ENCODE assay signal across 9 cellular contexts in genomic region chr7:14761506-14762296, GRCh38.
A peak's percentile ranks its signal among the peaks of the same experiment; 100 is the strongest.
DNase-seq lines count a peak whose midpoint lies in the region; ATAC-seq, FAIRE-seq and TF ChIP-seq lines count a peak whose summit lies in the region.
"Had no signal": no experiment of that assay in that cellular context is flagged by ENCODE, and none has a peak within 500 bp of the region (broad histone marks: within the 10 kb centered on the region; RNA-seq: fewer than 3 reads in every experiment).

No MANE protein-coding gene starts in this region.

- DNase-seq in NCI-H1417 (lab: John Stamatoyannopoulos, UW) (peak; percentile 71 to 97 (median 91)), iPS-NIHi7 (ENCODE audit: extremely low spot score) (peak; percentile 10), urothelium cell line (ENCODE audit: low spot score) (peak; percentile 27), frontal cortex (ENCODE audit: low spot score in 2 of 2) (no peak)

- H3K27ac ChIP-seq in angular gyrus (ENCODE audit: low read depth, low read length): peak overlapping the region; percentile 51
- H3K27ac ChIP-seq: neutrophil had no signal

- FAIRE-seq in urothelium cell line (lab: Jason Lieb, UNC) (no peak), frontal cortex (lab: Jason Lieb, UNC) (no peak)

- ATAC-seq in GM18505 (IDR thresholded peaks at IDR 0.05; ENCODE audit: unreplicated experiment) (no peak), HG03521 (IDR thresholded peaks at IDR 0.05; ENCODE audit: unreplicated experiment) (no peak), GM18502 (IDR thresholded peaks at IDR 0.05; ENCODE audit: poor library complexity, unreplicated experiment) (no peak)

- no peak for TF ChIP-seq POLR2A in GM18505 (IDR thresholded peaks at IDR 0.05; ENCODE audit: borderline replicate concordance, extremely low read depth, insufficient read depth, insufficient read length)

Comparison
In these comparisons a context has a peak if more than half of its experiments do, and no peak if none do; other contexts are left out.
1. DNase-seq: peak in NCI-H1417 (3 of 3), iPS-NIHi7 (single experiment) and urothelium cell line (single experiment); none in frontal cortex (0 of 2).